In the genomic region with DNA sequence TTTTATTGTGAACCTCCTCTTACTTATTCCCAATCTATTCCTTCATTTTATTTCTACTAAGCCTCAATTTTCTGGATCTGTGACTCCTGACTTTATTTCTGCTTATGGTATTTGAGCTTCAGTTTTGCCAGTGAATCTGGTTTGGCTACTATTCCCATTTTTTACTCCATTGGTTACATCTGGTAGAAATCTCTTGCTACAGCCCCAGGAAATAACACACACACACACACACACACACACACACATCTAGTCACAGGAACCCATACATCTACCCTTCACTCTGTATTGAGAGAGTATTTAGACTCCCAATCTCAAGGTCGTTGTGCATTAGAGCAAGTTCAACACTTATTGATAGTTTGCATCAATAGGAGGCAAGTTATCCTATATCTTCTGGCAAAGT, we compare ENCODE assay signal across 26 cellular contexts. TPM values are rescaled to one million over a fixed set of nuclear protein-coding genes. Genes with fewer than 3 reads are reported as not detected.
"Had no signal": no experiment of that assay in that cellular context is flagged by ENCODE, and none has a peak within 500 bp of the region (broad histone marks: within the 10 kb centered on the region; RNA-seq: fewer than 3 reads in every experiment).

No MANE protein-coding gene starts in this region.

- H3K36me3 ChIP-seq: neural progenitor cell, ovary, right lobe of liver, sigmoid colon, tibial artery, transverse colon, upper lobe of right lung, uterus had no signal

- H3K9me3 ChIP-seq: ovary, psoas muscle, right lobe of liver, sigmoid colon, tibial artery, transverse colon, upper lobe of right lung, uterus had no signal

- H3K4me3 ChIP-seq: neural progenitor cell, ovary, psoas muscle, right lobe of liver, sigmoid colon, tibial artery, transverse colon, upper lobe of right lung, uterus had no signal

- H2AFZ ChIP-seq: neural progenitor cell, parathyroid adenoma had no signal

- H3K4me1 ChIP-seq: neural progenitor cell, parathyroid adenoma, psoas muscle, right lobe of liver, sigmoid colon, tibial artery, transverse colon, upper lobe of right lung, uterus had no signal

- DNase-seq: naive thymus-derived CD4-positive, alpha-beta T cell; natural killer cell; occipital lobe; ovary; posterior cingulate gyrus; psoas muscle; right cardiac atrium; right lobe of liver; sigmoid colon; small intestine; stimulated activated CD4-positive, alpha-beta T cell treated with anti-CD3 and anti-CD28 coated beads, Interleukin-15, amount 100 ng/mL, for 24 hours; stimulated activated CD4-positive, alpha-beta T cell treated with anti-CD3 and anti-CD28 coated beads, Interleukin-4, amount 100 ng/mL, for 1 hour; stimulated activated CD4-positive, alpha-beta T cell treated with anti-CD3 and anti-CD28 coated beads, Interleukin-4, amount 100 ng/mL, for 4 hours; stimulated activated CD8-positive, alpha-beta memory T cell treated with anti-CD3 and anti-CD28 coated beads, Interleukin-4, amount 100 ng/mL, for 48 hours; stimulated activated naive CD4-positive, alpha-beta T cell; stimulated activated naive CD8-positive, alpha-beta T cell treated with anti-CD3 and anti-CD28 coated beads, Interleukin-15, amount 100 ng/mL, for 72 hours; stimulated activated naive CD8-positive, alpha-beta T cell treated with anti-CD3 and anti-CD28 coated beads, Interleukin-15, Interleukin-2, amounts not matched to agents 100 U/mL and 50 U/mL, for 24 hours; substantia nigra; tibial artery; transverse colon; upper lobe of right lung; uterus had no signal

- H3K27me3 ChIP-seq: neural progenitor cell, ovary, right lobe of liver, sigmoid colon, tibial artery, transverse colon, uterus had no signal

- ATAC-seq: naive thymus-derived CD4-positive, alpha-beta T cell; natural killer cell; psoas muscle; right cardiac atrium; right lobe of liver; stimulated activated memory B cell treated with anti-CD40 and anti-IgM and Interleukin-4, amounts not matched to agents 10 μg/mL and 1 μg/mL and 100 μg/mL, for 72 hours; stimulated activated naive CD8-positive, alpha-beta T cell treated with anti-CD3 and anti-CD28 coated beads, Interleukin-15, amount 100 ng/mL, for 72 hours; stimulated activated naive CD8-positive, alpha-beta T cell treated with anti-CD3 and anti-CD28 coated beads, Interleukin-15, Interleukin-2, amounts not matched to agents 100 U/mL and 50 U/mL, for 24 hours; upper lobe of right lung had no signal

- H3K9ac ChIP-seq: neural progenitor cell, parathyroid adenoma had no signal

- H3K4me2 ChIP-seq: neural progenitor cell had no signal

- H3K79me2 ChIP-seq: parathyroid adenoma had no signal

- H3K27ac ChIP-seq: neural progenitor cell, ovary, parathyroid adenoma, psoas muscle, right lobe of liver, sigmoid colon, tibial artery, transverse colon, upper lobe of right lung, uterus had no signal

- FAIRE-seq: small intestine had no signal

RNA-seq across cellular contexts. Expression of gene GALNT5, which starts 37.0 kb away (rescaled TPM):
- total RNA-seq: naive thymus-derived CD4-positive, alpha-beta T cell; natural killer cell had no signal
- polyA plus RNA-seq: naive thymus-derived CD4-positive, alpha-beta T cell; neural cell had no signal
